Comparison of ENCODE assay signal across 27 cellular contexts in the genomic region with DNA sequence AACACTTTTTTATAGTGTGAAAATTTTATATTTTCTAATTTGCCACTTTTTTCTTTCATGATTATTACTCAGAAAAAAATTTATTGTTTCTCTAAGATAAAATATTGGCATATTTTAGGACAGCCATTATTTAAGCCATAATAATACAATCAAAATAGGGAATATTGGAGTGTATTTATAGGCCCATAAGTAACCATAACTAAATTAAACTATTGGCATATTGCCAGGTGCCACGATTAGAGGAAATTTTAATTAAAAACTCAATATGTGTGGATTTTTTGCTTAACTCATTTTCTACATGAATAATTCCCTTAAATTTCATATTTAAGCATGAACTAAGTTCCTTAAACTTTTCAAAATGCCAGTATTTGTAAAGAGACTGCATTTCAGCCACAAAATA.
"Had no signal": no experiment of that assay in that cellular context is flagged by ENCODE, and none has a peak within 500 bp of the region (broad histone marks: within the 10 kb centered on the region; RNA-seq: fewer than 3 reads in every experiment).

No MANE protein-coding gene starts in this region.

- H3K27me3 ChIP-seq: stomach, suprapubic skin, testis, thyroid gland, tibial artery, tibial nerve, transverse colon, upper lobe of left lung, upper lobe of right lung, uterus, vagina had no signal

- H3K9me3 ChIP-seq: stomach, suprapubic skin, testis, thoracic aorta, thyroid gland, tibial artery, tibial nerve, transverse colon, upper lobe of left lung, upper lobe of right lung, uterus, vagina had no signal

- H3K4me1 ChIP-seq: stomach, suprapubic skin, testis, thyroid gland, tibial artery, tibial nerve, transverse colon, upper lobe of left lung, upper lobe of right lung, uterus, vagina had no signal

- H3K27ac ChIP-seq: stomach, suprapubic skin, testis, thoracic aorta, thyroid gland, tibial artery, tibial nerve, transverse colon, upper lobe of left lung, upper lobe of right lung, uterus, vagina had no signal

- ATAC-seq: stimulated activated effector memory CD8-positive, alpha-beta T cell treated with anti-CD3 and anti-CD28 coated beads, Interleukin-12 subunit alpha, Interleukin-12 subunit beta, amount 100 ng/mL, for 72 hours; stimulated activated memory B cell treated with anti-CD40 and anti-IgM and Interleukin-4, amounts not matched to agents 10 μg/mL and 1 μg/mL and 100 μg/mL, for 72 hours; stimulated activated naive B cell treated with anti-CD40 and anti-IgM and Interleukin-4, amounts not matched to agents 10 μg/mL and 1 μg/mL and 100 μg/mL, for 72 hours; stimulated activated naive CD8-positive, alpha-beta T cell treated with anti-CD3 and anti-CD28 coated beads, Interleukin-15, amount 100 ng/mL, for 72 hours; stimulated activated naive CD8-positive, alpha-beta T cell treated with anti-CD3 and anti-CD28 coated beads, Interleukin-15, Interleukin-2, amounts not matched to agents 100 U/mL and 50 U/mL, for 24 hours; upper lobe of right lung had no signal

- DNase-seq: stimulated activated CD4-positive, alpha-beta T cell treated with anti-CD3 and anti-CD28 coated beads, Interleukin-2, amount 100 ng/mL, for 48 hours; stimulated activated CD4-positive, alpha-beta T cell treated with anti-CD3 and anti-CD28 coated beads, Interleukin-4, amount 100 ng/mL, for 1 hour; stimulated activated CD4-positive, alpha-beta T cell treated with anti-CD3 and anti-CD28 coated beads, Interleukin-4, amount 100 ng/mL, for 24 hours; stimulated activated CD4-positive, alpha-beta T cell treated with anti-CD3 and anti-CD28 coated beads, Interleukin-4, amount 100 ng/mL, for 4 hours; stimulated activated CD8-positive, alpha-beta memory T cell treated with anti-CD3 and anti-CD28 coated beads, Interleukin-4, amount 100 ng/mL, for 48 hours; stimulated activated naive B cell treated with anti-CD40 and anti-IgM and Interleukin-4, amounts not matched to agents 10 μg/mL and 1 μg/mL and 100 μg/mL, for 72 hours; stimulated activated naive CD4-positive, alpha-beta T cell; stimulated activated naive CD4-positive, alpha-beta T cell treated with Interleukin-2 at 50 U/mL for 16 hours; stimulated activated naive CD8-positive, alpha-beta T cell treated with anti-CD3 and anti-CD28 coated beads, Interleukin-15, amount 100 ng/mL, for 72 hours; stimulated activated naive CD8-positive, alpha-beta T cell treated with anti-CD3 and anti-CD28 coated beads, Interleukin-15, Interleukin-2, amounts not matched to agents 100 U/mL and 50 U/mL, for 24 hours; stomach; substantia nigra; testis; thyroid gland; tibial artery; transverse colon; trophoblast cell; upper lobe of left lung; upper lobe of right lung; uterus had no signal

- H3K4me3 ChIP-seq: stomach, suprapubic skin, testis, thoracic aorta, thyroid gland, tibial artery, tibial nerve, transverse colon, upper lobe of left lung, upper lobe of right lung, uterus, vagina had no signal

- FAIRE-seq: urothelium cell line had no signal

- H3K36me3 ChIP-seq: stomach, suprapubic skin, thoracic aorta, thyroid gland, tibial artery, tibial nerve, transverse colon, upper lobe of left lung, upper lobe of right lung, uterus, vagina had no signal
